ENCODE assay signal across 22 cellular contexts in genomic region chr4:136383126-136383525, GRCh38.
"Had no signal": no experiment of that assay in that cellular context is flagged by ENCODE, and none has a peak within 500 bp of the region (broad histone marks: within the 10 kb centered on the region; RNA-seq: fewer than 3 reads in every experiment).

No MANE protein-coding gene starts in this region.

- DNase-seq: activated CD4-positive, alpha-beta memory T cell treated with anti-CD3 and anti-CD28 coated beads, Interleukin-2, amount 10 ng/mL, durations not matched to agents 7 days and 5 days; activated CD4-positive, alpha-beta T cell treated with anti-CD3 and anti-CD28 coated beads for 36 hours; activated CD8-positive, alpha-beta memory T cell treated with anti-CD3 and anti-CD28 coated beads, Interleukin-2, amount 10 ng/mL, durations not matched to agents 7 days and 5 days; activated naive CD4-positive, alpha-beta T cell; activated naive CD8-positive, alpha-beta T cell treated with anti-CD3 and anti-CD28 coated beads for 36 hours; amygdala; cortex of kidney; esophagus squamous epithelium; glutamatergic neuron; hippocampal formation; nucleus accumbens; retina; stimulated activated CD4-positive, alpha-beta T cell treated with anti-CD3 and anti-CD28 coated beads, Interleukin-12 subunit alpha, Interleukin-12 subunit beta, amount 100 ng/mL, for 4 hours; stimulated activated CD4-positive, alpha-beta T cell treated with anti-CD3 and anti-CD28 coated beads, Interleukin-2, amount 100 ng/mL, for 24 hours; stimulated activated naive CD4-positive, alpha-beta T cell treated with Interleukin-2 at 50 U/mL for 16 hours; T-helper 2 cell; tibial artery had no signal

- H3K9me3 Mint-ChIP-seq: activated naive CD8-positive, alpha-beta T cell treated with anti-CD3 and anti-CD28 coated beads for 36 hours; mesothelial cell of epicardium; nephron had no signal

- H3K27ac ChIP-seq: breast epithelium, esophagus squamous epithelium, tibial artery had no signal

- ATAC-seq: activated CD4-positive, alpha-beta T cell treated with anti-CD3 and anti-CD28 coated beads for 36 hours; activated CD8-positive, alpha-beta memory T cell treated with anti-CD3 and anti-CD28 coated beads, Interleukin-2, amount 10 ng/mL, durations not matched to agents 7 days and 5 days had no signal

- H3K4me3 ChIP-seq: breast epithelium, esophagus squamous epithelium, lung, tibial artery had no signal

- H3K4me1 Mint-ChIP-seq: activated CD4-positive, alpha-beta memory T cell treated with anti-CD3 and anti-CD28 coated beads, Interleukin-2, amount 10 ng/mL, durations not matched to agents 7 days and 5 days; activated CD4-positive, alpha-beta T cell treated with anti-CD3 and anti-CD28 coated beads for 36 hours; activated CD8-positive, alpha-beta memory T cell treated with anti-CD3 and anti-CD28 coated beads, Interleukin-2, amount 10 ng/mL, durations not matched to agents 7 days and 5 days; activated naive CD8-positive, alpha-beta T cell treated with anti-CD3 and anti-CD28 coated beads for 36 hours; mesothelial cell of epicardium; nephron had no signal

- H3K4me3 Mint-ChIP-seq: activated CD4-positive, alpha-beta memory T cell treated with anti-CD3 and anti-CD28 coated beads, Interleukin-2, amount 10 ng/mL, durations not matched to agents 7 days and 5 days; activated CD4-positive, alpha-beta T cell treated with anti-CD3 and anti-CD28 coated beads for 36 hours; activated CD8-positive, alpha-beta memory T cell treated with anti-CD3 and anti-CD28 coated beads, Interleukin-2, amount 10 ng/mL, durations not matched to agents 7 days and 5 days; activated naive CD8-positive, alpha-beta T cell treated with anti-CD3 and anti-CD28 coated beads for 36 hours; mesothelial cell of epicardium; nephron had no signal

- H3K36me3 Mint-ChIP-seq: activated CD8-positive, alpha-beta memory T cell treated with anti-CD3 and anti-CD28 coated beads, Interleukin-2, amount 10 ng/mL, durations not matched to agents 7 days and 5 days; activated naive CD8-positive, alpha-beta T cell treated with anti-CD3 and anti-CD28 coated beads for 36 hours; mesothelial cell of epicardium had no signal

- H3K27ac Mint-ChIP-seq: activated CD4-positive, alpha-beta memory T cell treated with anti-CD3 and anti-CD28 coated beads, Interleukin-2, amount 10 ng/mL, durations not matched to agents 7 days and 5 days; activated CD4-positive, alpha-beta T cell treated with anti-CD3 and anti-CD28 coated beads for 36 hours; activated CD8-positive, alpha-beta memory T cell treated with anti-CD3 and anti-CD28 coated beads, Interleukin-2, amount 10 ng/mL, durations not matched to agents 7 days and 5 days; activated naive CD8-positive, alpha-beta T cell treated with anti-CD3 and anti-CD28 coated beads for 36 hours; mesothelial cell of epicardium; nephron had no signal

- H3K27me3 Mint-ChIP-seq: activated CD4-positive, alpha-beta memory T cell treated with anti-CD3 and anti-CD28 coated beads, Interleukin-2, amount 10 ng/mL, durations not matched to agents 7 days and 5 days; activated CD4-positive, alpha-beta T cell treated with anti-CD3 and anti-CD28 coated beads for 36 hours; activated CD8-positive, alpha-beta memory T cell treated with anti-CD3 and anti-CD28 coated beads, Interleukin-2, amount 10 ng/mL, durations not matched to agents 7 days and 5 days; activated naive CD8-positive, alpha-beta T cell treated with anti-CD3 and anti-CD28 coated beads for 36 hours had no signal

- H3K36me3 ChIP-seq: breast epithelium, esophagus squamous epithelium, tibial artery had no signal

- H3K27me3 ChIP-seq: breast epithelium, esophagus squamous epithelium, tibial artery had no signal

- FAIRE-seq: keratinocyte had no signal
